22 cellular contexts compared by ENCODE assay signal in genomic region chr4:79148369-79148768, GRCh38.
DNase-seq lines count a peak whose midpoint lies in the region; ATAC-seq, FAIRE-seq and TF ChIP-seq lines count a peak whose summit lies in the region.
"Had no signal": no experiment of that assay in that cellular context is flagged by ENCODE, and none has a peak within 500 bp of the region (broad histone marks: within the 10 kb centered on the region; RNA-seq: fewer than 3 reads in every experiment).

No MANE protein-coding gene starts in this region.

- no peak overlapping the region for H2AFZ ChIP-seq in GM12878 (ENCODE audit: control insufficient read depth, low read depth, low read length)

- no peak overlapping the region for H3K27ac ChIP-seq in GM12878 (ENCODE audit: control insufficient read depth, insufficient read depth)
- H3K27ac ChIP-seq: 22Rv1; A549; BLaER1 treated with 17β-estradiol and CSF1 and Interleukin-3, amounts not matched to agents 10 nM and 100 nM; C4-2B had no signal

- no peaks in the 10 kb centered on the region for H3K36me3 ChIP-seq in GM12878 (ENCODE audit: control insufficient read depth in 2 of 2, insufficient read depth in 2 of 2, low read length in 1 of 2)
- H3K36me3 ChIP-seq: BLaER1 treated with 17β-estradiol and CSF1 and Interleukin-3, amounts not matched to agents 10 nM and 100 nM had no signal

- FAIRE-seq in GM12878 (lab: Jason Lieb, UNC), result no peak
- FAIRE-seq: A549, GM12891, GM19239 had no signal

- SMC1A ChIA-PET in GM12878 (lab: Charles Lee; ENCODE audit: uncharacterized antibody, unreplicated experiment), result interaction anchor here (0.6 to 1.5 kb wide), 2 partner anchors 65 to 102 kb away, joined by 3 to 4 read pairs; no protein-coding TSS in a partner anchor

- RAD21 ChIA-PET in GM12878 (lab: Charles Lee; ENCODE audit: unreplicated experiment), result no interaction called here

- no peaks in the 10 kb centered on the region; the same call in 2 of the 3 replicates for H3K9me3 ChIP-seq in GM12878 (replicated peaks; ENCODE audit: control insufficient read depth, insufficient read depth, low read length)
- H3K9me3 ChIP-seq: A549 had no signal

- H3K27me3 ChIP-seq in GM12878 (replicated peaks in 1 of 2; ENCODE audit: control insufficient read depth in 2 of 2, insufficient read depth in 2 of 2, low read length in 1 of 2), result no peaks in the 10 kb centered on the region
- H3K27me3 ChIP-seq: BLaER1 treated with 17β-estradiol and CSF1 and Interleukin-3, amounts not matched to agents 10 nM and 100 nM had no signal

- TF ChIP-seq CTCF in GM12878 (IDR thresholded peaks at IDR 0.05 in 2 of 3, conservative IDR thresholded peaks at IDR 0.05 in 1 of 3; ENCODE audit: control insufficient read depth in 2 of 3, extremely low read depth in 1 of 3, insufficient read depth in 1 of 3, low read depth in 3 of 3, low read length in 3 of 3), result no peak

- TF ChIP-seq RAD21 in GM12878 (IDR thresholded peaks at IDR 0.05; ENCODE audit: insufficient read depth, low read depth, low read length), result no peak

- peak; percentile 15 for DNase-seq in CMK (ENCODE audit: low read depth)
- peak; percentile 50 for DNase-seq in OCI-M1 (lab: John Stamatoyannopoulos, UW)
- DNase-seq in GM12878 (ENCODE audit: low read depth, low spot score), result no peak
- DNase-seq in HuH-7.5 (ENCODE audit: low spot score), result no peak
- no peak for DNase-seq in cortex of kidney (lab: John Stamatoyannopoulos, UW)
- DNase-seq: AML-193; CD4-positive, alpha-beta T cell; CD8-positive, alpha-beta T cell; COR-L47; DMS 273 treated with DMSO at 0.1 percent for 48 hours; DMS153; DMS53; DMS79; DND-41; EL; GDM1 had no signal

- 25% methylated on average over 2 of the region's 2 CpGs for WGBS in GM12878 (ENCODE audit: insufficient coverage, insufficient replicate concordance, low lambda C conversion rate, missing lambda C conversion rate)

- POLR2A ChIA-PET in GM12878 (lab: Charles Lee), result interaction anchor here (1.2 kb wide), 1 partner anchor 16 kb away, joined by 4 read pairs; no protein-coding TSS in a partner anchor

- no peaks in the 10 kb centered on the region for H3K79me2 ChIP-seq in GM12878 (ENCODE audit: control insufficient read depth, insufficient read depth, low read length)

- intact Hi-C loops in GM12878 (cut with micrococcal nuclease; ENCODE audit: unreplicated experiment), result no loop called here

- no peak overlapping the region for H3K4me2 ChIP-seq in GM12878 (ENCODE audit: control insufficient read depth, insufficient read depth)
- H3K4me2 ChIP-seq: A549; BLaER1 treated with 17β-estradiol and CSF1 and Interleukin-3, amounts not matched to agents 10 nM and 100 nM had no signal

- H3K4me3 ChIP-seq in GM12878, result no peak overlapping the region
- H3K4me3 ChIP-seq: A549; BLaER1 treated with 17β-estradiol and CSF1 and Interleukin-3, amounts not matched to agents 10 nM and 100 nM had no signal

- in situ Hi-C loops in GM12878 (cut with MboI), result no loop called here

- no peak overlapping the region for H3K9ac ChIP-seq in GM12878 (ENCODE audit: control insufficient read depth, insufficient read depth, low read length)
- H3K9ac ChIP-seq: BLaER1 treated with 17β-estradiol and CSF1 and Interleukin-3, amounts not matched to agents 10 nM and 100 nM had no signal

- no peak for TF ChIP-seq POLR2A in GM12878 (IDR thresholded peaks at IDR 0.05; ENCODE audit: low read depth, low read length)

- no peak for TF ChIP-seq EP300 in GM12878 (IDR thresholded peaks at IDR 0.05; ENCODE audit: borderline replicate concordance in 1 of 2, control insufficient read depth in 1 of 2, low read depth in 2 of 2, low read length in 2 of 2)

- no peaks in the 10 kb centered on the region for H3K4me1 ChIP-seq in GM12878 (ENCODE audit: control insufficient read depth, insufficient read depth, low read length)
- H3K4me1 ChIP-seq: A549 had no signal

- BruUV-seq in GM12878 (replicated peaks; lab: Mats Ljungman, UMichigan), result no TSS peak

- peak; percentile 51 for ATAC-seq in GM12878
- ATAC-seq: A549; CD8-positive, alpha-beta T cell had no signal

- CTCF ChIA-PET in GM12878 (lab: Yijun Ruan, JAX), result interaction anchor here (1.3 kb wide), 1 partner anchor 9 kb away, joined by 7 read pairs; no protein-coding TSS in a partner anchor

- no peaks in the 10 kb centered on the region for H4K20me1 ChIP-seq in GM12878 (ENCODE audit: control insufficient read depth, insufficient read depth)
- H4K20me1 ChIP-seq: BLaER1 treated with 17β-estradiol and CSF1 and Interleukin-3, amounts not matched to agents 10 nM and 100 nM had no signal

TF ChIP-seq in GM12878, 131 proteins besides CTCF, POLR2A, EP300 and RAD21:
- TF ChIP-seq RELA (IDR thresholded peaks at IDR 0.05; ENCODE audit: borderline replicate concordance, partially characterized antibody) (no peak), PBX3 (IDR thresholded peaks at IDR 0.05; ENCODE audit: insufficient replicate concordance, low read depth, low read length) (no peak), ASH2L (IDR thresholded peaks at IDR 0.05; ENCODE audit: borderline replicate concordance, low read depth) (no peak), STAT1 (conservative IDR thresholded peaks at IDR 0.05) (no peak), ATF3 (IDR thresholded peaks at IDR 0.05; ENCODE audit: borderline replicate concordance, extremely low read depth, low read depth, low read length) (no peak), ZBTB11 (CRISPR knock-in tag; IDR thresholded peaks at IDR 0.05) (no peak), ATF7 (IDR thresholded peaks at IDR 0.05; ENCODE audit: low read depth) (no peak), CREB1 (IDR thresholded peaks at IDR 0.05; ENCODE audit: low read depth) (no peak), MEF2A (IDR thresholded peaks at IDR 0.05; ENCODE audit: insufficient read depth, low read depth, low read length) (no peak), HCFC1 (IDR thresholded peaks at IDR 0.05; ENCODE audit: low read length) (no peak)

Comparison
In these comparisons a context has a peak if more than half of its experiments do, and no peak if none do; other contexts are left out.
1. DNase-seq: peak in CMK (single experiment) and OCI-M1 (single experiment); none in GM12878 (single experiment), HuH-7.5 (single experiment) and cortex of kidney (single experiment).